ENCODE assay signal across 8 cellular contexts in genomic region chr7:50632561-50633413, GRCh38.
A peak's percentile ranks its signal among the peaks of the same experiment; 100 is the strongest.
DNase-seq lines count a peak whose midpoint lies in the region; ATAC-seq, FAIRE-seq and TF ChIP-seq lines count a peak whose summit lies in the region.

No MANE protein-coding gene starts in this region.

- H3K9ac ChIP-seq in DND-41 (ENCODE audit: low read depth, low read length) (no peak overlapping the region), SU-DHL-6 (ENCODE audit: low read length) (no peak overlapping the region), kidney (ENCODE audit: low read length in 2 of 2) (no peak overlapping the region)

- no peaks in the 10 kb centered on the region for H3K9me3 ChIP-seq in DND-41 (ENCODE audit: insufficient read depth, low read length, severe bottlenecking)
- H3K9me3 ChIP-seq in SU-DHL-6 (ENCODE audit: insufficient read depth, low read length): no peaks in the 10 kb centered on the region
- peaks cover 0 to 15% of the 10 kb centered on the region in 2 donors for H3K9me3 ChIP-seq in ascending aorta
- H3K9me3 ChIP-seq in kidney (ENCODE audit: control insufficient read depth in 1 of 2, low read length in 2 of 2): peaks cover 0 to 5% of the 10 kb centered on the region in 2 donors

- FAIRE-seq in kidney (lab: Jason Lieb, UNC): no peak

- peak; percentile 97 for TF ChIP-seq CTCF in DND-41 (IDR thresholded peaks at IDR 0.05; ENCODE audit: borderline replicate concordance, extremely low read depth, low read length, poor library complexity, severe bottlenecking)
- peak; percentile 99 for TF ChIP-seq CTCF in SU-DHL-6 (IDR thresholded peaks at IDR 0.05; ENCODE audit: insufficient read depth, low read length, poor library complexity, severe bottlenecking)
- peak; percentile 21 to 47 (median 29) for TF ChIP-seq CTCF in ascending aorta (IDR thresholded peaks at IDR 0.05)
- TF ChIP-seq CTCF in kidney (IDR thresholded peaks at IDR 0.05; ENCODE audit: borderline replicate concordance, extremely low read depth, insufficient read depth): peak; percentile 84

- H3K27ac ChIP-seq in DND-41 (ENCODE audit: low read length) (no peak overlapping the region), SU-DHL-6 (ENCODE audit: low read depth, low read length) (no peak overlapping the region), ascending aorta (no peak overlapping the region), kidney (ENCODE audit: low read depth in 2 of 2, low read length in 2 of 2) (no peak overlapping the region)

- no peaks in the 10 kb centered on the region for H3K9me2 ChIP-seq in SU-DHL-6 (replicated peaks; ENCODE audit: insufficient read depth, low read length)

- no peaks in the 10 kb centered on the region for H3K79me2 ChIP-seq in DND-41 (ENCODE audit: insufficient read depth, low read length)
- no peaks in the 10 kb centered on the region for H3K79me2 ChIP-seq in SU-DHL-6 (ENCODE audit: insufficient read depth, low read length)

- intact Hi-C loops in ascending aorta (cut with DNase I) (no loop called here), kidney (cut with DNase I) (no loop called here)

- H3K4me3 ChIP-seq in DND-41 (ENCODE audit: low read depth in 1 of 2, low read length in 2 of 2) (no peak overlapping the region), SU-DHL-6 (ENCODE audit: insufficient read depth, low read length, poor library complexity, severe bottlenecking) (no peak overlapping the region), ascending aorta (no peak overlapping the region), kidney (ENCODE audit: low read length in 2 of 2) (no peak overlapping the region)

- H3K4me2 ChIP-seq in DND-41 (ENCODE audit: insufficient read depth, low read length): no peak overlapping the region
- no peak overlapping the region for H3K4me2 ChIP-seq in SU-DHL-6 (ENCODE audit: low read depth, low read length, poor library complexity, severe bottlenecking)

- DNase-seq in DND-41: peak; percentile 65
- DNase-seq in HuH-7 (ENCODE audit: low spot score): peak; percentile 68
- DNase-seq in ascending aorta (ENCODE audit: low spot score in 2 of 2): no peak
- DNase-seq in kidney: no peak
- peak; percentile 19 to 44 (median 24) for DNase-seq in stimulated activated CD4-positive, alpha-beta T cell treated with anti-CD3 and anti-CD28 coated beads, TNF-alpha, amount 100 ng/mL, for 4 hours (ENCODE audit: low read depth in 3 of 3)
- no peak for DNase-seq in cortex of kidney (lab: John Stamatoyannopoulos, UW)

- no peaks in the 10 kb centered on the region for H3K36me3 ChIP-seq in DND-41 (ENCODE audit: insufficient read depth, low read length)
- H3K36me3 ChIP-seq in SU-DHL-6 (ENCODE audit: low read length): no peaks in the 10 kb centered on the region
- no peaks in the 10 kb centered on the region for H3K36me3 ChIP-seq in ascending aorta
- H3K36me3 ChIP-seq in kidney (ENCODE audit: control insufficient read depth in 1 of 2, insufficient read depth in 2 of 2, low read length in 2 of 2): no peaks in the 10 kb centered on the region

- ATAC-seq in DND-41 (ENCODE audit: insufficient read depth, low read depth): peak; percentile 90
- peak; percentile 70 for ATAC-seq in GM21367 (IDR thresholded peaks at IDR 0.05; ENCODE audit: unreplicated experiment)

- H3K27me3 ChIP-seq in DND-41 (ENCODE audit: insufficient read depth, low read length, poor library complexity) (peaks cover 3% of the 10 kb centered on the region), SU-DHL-6 (ENCODE audit: low read length) (no peaks in the 10 kb centered on the region), ascending aorta (no peaks in the 10 kb centered on the region)

- H3K4me1 ChIP-seq in DND-41 (ENCODE audit: insufficient read depth, low read length) (no peaks in the 10 kb centered on the region), ascending aorta (peaks cover 0 to 23% of the 10 kb centered on the region in 2 donors), kidney (ENCODE audit: control insufficient read depth in 1 of 2, insufficient read depth in 1 of 2, low read depth in 1 of 2, low read length in 2 of 2) (peaks cover 0 to 10% of the 10 kb centered on the region in 2 donors)

- no peaks in the 10 kb centered on the region for H3F3A ChIP-seq in SU-DHL-6 (ENCODE audit: insufficient read depth)

- H4K20me1 ChIP-seq in DND-41 (ENCODE audit: insufficient read depth, low read length) (no peaks in the 10 kb centered on the region), SU-DHL-6 (ENCODE audit: low read depth, low read length) (no peaks in the 10 kb centered on the region)

- no peak overlapping the region for H2AFZ ChIP-seq in DND-41 (ENCODE audit: low read depth, low read length)
- H2AFZ ChIP-seq in SU-DHL-6 (ENCODE audit: low read depth, low read length, severe bottlenecking): no peak overlapping the region

Comparison
In these comparisons a context has a peak if more than half of its experiments do, and no peak if none do; other contexts are left out.
1. DNase-seq: peak in DND-41 (single experiment), HuH-7 (single experiment) and stimulated activated CD4-positive, alpha-beta T cell treated with anti-CD3 and anti-CD28 coated beads, TNF-alpha, amount 100 ng/mL, for 4 hours (3 of 3); none in ascending aorta (0 of 2), kidney (single experiment) and cortex of kidney (single experiment).
2. CTCF ChIP-seq: peak in every context shown above with its lines; median percentile 99 in SU-DHL-6; 97 in DND-41; 84 in kidney; 29 in ascending aorta.